ENCODE assay signal across 13 cellular contexts in genomic region chr13:92842145-92842544, GRCh38.
DNase-seq lines count a peak whose midpoint lies in the region; ATAC-seq and TF ChIP-seq lines count a peak whose summit lies in the region.
"Had no signal": no experiment of that assay in that cellular context is flagged by ENCODE, and none has a peak within 500 bp of the region (broad histone marks: within the 10 kb centered on the region; RNA-seq: fewer than 3 reads in every experiment).

No MANE protein-coding gene starts in this region.

- in situ Hi-C loops in GM13976 (cut with MboI; ENCODE audit: low sequenced_read_pairs, unreplicated experiment): no loop called here

- peak; percentile 29 for DNase-seq in H4 (ENCODE audit: low spot score)
- DNase-seq in SW 1271 (lab: John Stamatoyannopoulos, UW): peak; percentile 8 to 29
- DNase-seq in fibroblast of the conjunctiva (ENCODE audit: low read depth): peak; percentile 93
- peak; percentile 29 for DNase-seq in smooth muscle cell of the brain vasculature (ENCODE audit: low read depth, low spot score)
- DNase-seq in GM13976 (ENCODE audit: low spot score): no peak
- DNase-seq in NCI-H2107 treated with DMSO at 0.1 percent for 48 hours (lab: John Stamatoyannopoulos, UW; ENCODE audit: unreplicated experiment): no peak
- DNase-seq: activated CD4-positive, alpha-beta T cell treated with anti-CD3 and anti-CD28 coated beads, Interleukin-2, amount 50 U/mL, for 1 hour; DMS153; naive B cell; NCI-H187; right lobe of liver had no signal

- ATAC-seq in GM19035 (IDR thresholded peaks at IDR 0.05; ENCODE audit: unreplicated experiment): no peak
- ATAC-seq: K562, right lobe of liver had no signal

- no peak for TF ChIP-seq CTCF in GM13976 (IDR thresholded peaks at IDR 0.05; ENCODE audit: borderline replicate concordance, control extremely low read depth, extremely low read depth, insufficient read depth, missing control alignments)

Comparison
In these comparisons a context has a peak if more than half of its experiments do, and no peak if none do; other contexts are left out.
1. DNase-seq: peak in H4 (single experiment), SW 1271 (2 of 2), fibroblast of the conjunctiva (single experiment) and smooth muscle cell of the brain vasculature (single experiment); none in GM13976 (single experiment) and NCI-H2107 treated with DMSO at 0.1 percent for 48 hours (single experiment).